In the genomic region with DNA sequence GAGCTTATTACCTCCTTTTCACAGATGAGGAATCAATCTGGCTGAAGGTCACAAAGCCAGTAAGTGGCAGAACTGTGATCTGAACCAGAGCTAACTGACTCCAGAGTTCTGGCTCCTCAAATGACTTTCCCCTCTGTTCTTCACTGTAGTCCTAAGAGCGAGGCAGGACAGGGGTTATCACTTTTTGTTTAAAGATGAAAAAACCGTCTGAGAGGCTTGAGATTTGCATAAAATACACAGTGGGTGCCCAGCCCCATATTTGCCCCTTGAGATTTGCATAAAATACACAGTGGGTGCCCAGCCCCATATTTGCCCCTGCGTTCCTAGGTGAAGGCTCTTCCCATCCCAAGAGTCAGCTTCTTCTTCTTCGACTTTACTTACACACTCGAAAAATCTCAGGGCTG, we compare ENCODE assay signal across 8 cellular contexts. TPM values are rescaled to one million over a fixed set of nuclear protein-coding genes. Genes with fewer than 3 reads are reported as not detected.
DNase-seq lines count a peak whose midpoint lies in the region; ATAC-seq and TF ChIP-seq lines count a peak whose summit lies in the region.

No MANE protein-coding gene starts in this region.

- no peaks in the 10 kb centered on the region for H3K27me3 ChIP-seq in endocrine pancreas (ENCODE audit: control insufficient read depth, insufficient read depth, low read length)

- H3K9me3 Mint-ChIP-seq in naive B cell: no peaks in the 10 kb centered on the region

- DNase-seq in GM12865 (ENCODE audit: low read depth) (peak; percentile 54), NCI-H345 (lab: John Stamatoyannopoulos, UW) (peak; percentile 16), naive B cell (peak; percentile 52), cortex of kidney (lab: John Stamatoyannopoulos, UW) (no peak), SIG-M5 (lab: John Stamatoyannopoulos, UW) (no peak)

- peak overlapping the region; percentile 50 for H3K9ac ChIP-seq in endocrine pancreas (ENCODE audit: control insufficient read depth, insufficient read depth, low read length)

- peaks cover 22% of the 10 kb centered on the region for H3K4me1 ChIP-seq in endocrine pancreas (ENCODE audit: control insufficient read depth, insufficient read depth, low read length)

- H3K36me3 ChIP-seq in endocrine pancreas (ENCODE audit: control insufficient read depth, insufficient read depth, low read length): no peaks in the 10 kb centered on the region

- no peaks in the 10 kb centered on the region for H3K9me3 ChIP-seq in endocrine pancreas (ENCODE audit: control insufficient read depth, low read length)

- no peaks in the 10 kb centered on the region for H3K27me3 Mint-ChIP-seq in naive B cell

- peak overlapping the region; percentile 12 to 94 (median 84) for H3K27ac Mint-ChIP-seq in naive B cell

- peak; percentile 60 for ATAC-seq in GM21786 (IDR thresholded peaks at IDR 0.05; ENCODE audit: unreplicated experiment)
- ATAC-seq in naive B cell (ENCODE audit: low read depth in 2 of 2): peak; percentile 76 to 78
- no peak for ATAC-seq in GM18519 (IDR thresholded peaks at IDR 0.05; ENCODE audit: low FRiP score, unreplicated experiment)

- H3K4me3 ChIP-seq in GM12865 (ENCODE audit: low read depth, low read length) (peak overlapping the region; percentile 86), endocrine pancreas (ENCODE audit: control insufficient read depth, insufficient read depth, low read length) (peak overlapping the region; percentile 86)

- peak overlapping the region; percentile 89 to 96 (median 95) for H3K4me3 Mint-ChIP-seq in naive B cell

- H3K36me3 Mint-ChIP-seq in naive B cell: no peaks in the 10 kb centered on the region

- no peak for TF ChIP-seq CTCF in GM12865 (IDR thresholded peaks at IDR 0.05; ENCODE audit: insufficient read depth, low read depth, low read length, missing control alignments)

- H3K4me1 Mint-ChIP-seq in naive B cell: peaks cover 37 to 53% (median 40%) of the 10 kb centered on the region in 3 donors

RNA-seq across cellular contexts. Expression of gene FBXO10, which starts 0.7 kb away (rescaled TPM):
- 1 to 10 TPM; 2.7 to 7.8 (median 7.5) TPM for polyA plus RNA-seq in naive B cell (ENCODE audit: low read depth in 6 of 6)

RNA-seq across cellular contexts. Expression of gene TOMM5, which starts 16.9 kb away (rescaled TPM):
- 100 to 1,000 TPM; 127 to 214 (median 179) TPM for polyA plus RNA-seq in naive B cell (ENCODE audit: low read depth in 6 of 6)

Comparison
In these comparisons a context has a peak if more than half of its experiments do, and no peak if none do; other contexts are left out.
1. DNase-seq: peak in GM12865 (single experiment), NCI-H345 (single experiment) and naive B cell (single experiment); none in cortex of kidney (single experiment) and SIG-M5 (single experiment).